Comparison of ENCODE assay signal across 8 cellular contexts in the genomic region with DNA sequence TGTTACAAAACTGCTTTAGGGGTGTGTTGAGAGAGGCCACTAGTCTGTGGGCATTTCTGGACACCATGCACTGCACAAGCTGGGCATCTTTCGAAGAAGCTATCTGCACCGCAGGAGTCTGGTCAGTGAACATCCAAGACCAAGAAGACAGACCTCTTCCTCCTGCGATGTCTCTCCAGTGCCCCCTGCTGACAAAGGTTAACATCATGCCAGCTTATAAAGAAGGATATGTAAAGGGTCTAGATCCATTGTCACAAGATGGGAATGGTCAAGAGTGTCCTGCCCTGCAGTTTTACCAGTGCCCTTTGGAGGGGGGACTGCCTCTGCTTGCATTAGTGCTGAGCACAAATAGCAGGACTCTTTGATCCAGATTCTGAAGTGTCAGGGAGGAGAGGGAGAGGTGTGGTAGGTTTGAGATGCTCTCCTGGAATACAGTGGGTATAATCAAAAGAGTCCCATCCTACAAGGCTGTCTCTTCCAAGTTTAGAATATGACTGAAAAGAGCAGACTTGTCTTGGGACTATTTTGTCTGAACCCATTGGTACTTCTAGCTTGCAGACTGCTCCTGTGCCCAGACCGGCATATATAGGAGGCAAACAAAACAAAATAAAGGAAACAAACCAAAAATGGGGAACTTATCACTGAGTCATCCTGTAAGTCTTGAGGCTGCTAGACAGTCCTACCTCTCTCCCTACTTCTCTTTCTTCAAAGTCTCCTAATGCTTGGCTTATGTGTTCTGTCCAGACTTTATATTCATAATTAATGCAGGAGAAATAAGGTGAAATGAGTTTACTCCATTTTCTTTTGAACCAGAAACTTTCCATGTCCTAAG.
DNase-seq lines count a peak whose midpoint lies in the region; ATAC-seq, FAIRE-seq and TF ChIP-seq lines count a peak whose summit lies in the region.

No MANE protein-coding gene starts in this region.

- FAIRE-seq in K562 (lab: Jason Lieb, UNC): peak; percentile 48

- H3K27ac ChIP-seq in K562 (ENCODE audit: extremely low read depth, low read depth, low read length) (no peak overlapping the region), iPS DF 6.9 (ENCODE audit: low read length) (no peak overlapping the region), thyroid gland (no peak overlapping the region)

- TF ChIP-seq RAD21 in K562 (CRISPR knock-in tag; conservative IDR thresholded peaks at IDR 0.05 in 1 of 2, IDR thresholded peaks at IDR 0.05 in 1 of 2): peak; percentile 64 to 82

- WGBS in K562 (ENCODE audit: insufficient coverage, low coverage, missing lambda C conversion rate): 7% methylated on average over 4 of the region's 4 CpGs
- no CpG with 5 or more reads among the region's 4 CpGs for WGBS in iPS DF 6.9 (ENCODE audit: insufficient coverage, insufficient read length)
- 51 to 59% methylated on average over 4 of the region's 4 CpGs for WGBS in thyroid gland, 2 donors

- H3K36me3 ChIP-seq in K562 (ENCODE audit: control insufficient read depth, insufficient read depth, low read length): no peaks in the 10 kb centered on the region
- H3K36me3 ChIP-seq in iPS DF 6.9 (ENCODE audit: control insufficient read depth, insufficient read depth, low read length): no peaks in the 10 kb centered on the region
- no peaks in the 10 kb centered on the region for H3K36me3 ChIP-seq in thyroid gland

- POLR2A ChIA-PET in K562 (lab: Yijun Ruan, JAX): no interaction called here

- peak overlapping the region; percentile 36; the same call in 1 of the 2 replicates for H2AFZ ChIP-seq in K562 (ENCODE audit: low read depth, low read length)

- H4K20me1 ChIP-seq in K562 (replicated peaks; ENCODE audit: control insufficient read depth, insufficient read depth, low read length): no peaks in the 10 kb centered on the region

- intact Hi-C loops in K562 (cut with micrococcal nuclease): loop anchor here (1.0 to 5.0 kb wide), 3 partner anchors 66 to 1144 kb away; no protein-coding TSS in a partner anchor
- intact Hi-C loops in thyroid gland (cut with DNase I): loop anchor here (10.0 kb wide), 1 partner anchor 980 kb away; no protein-coding TSS in a partner anchor

- H3K9me3 ChIP-seq in K562 (replicated peaks; ENCODE audit: control insufficient read depth, insufficient read depth, low read depth, low read length) (no peaks in the 10 kb centered on the region; the same call in 1 of the 2 replicates), iPS DF 6.9 (ENCODE audit: control insufficient read depth, insufficient read depth, low read length) (no peaks in the 10 kb centered on the region), thyroid gland (no peaks in the 10 kb centered on the region)

- TF ChIP-seq EP300 in K562 (IDR thresholded peaks at IDR 0.05; ENCODE audit: low read length): no peak

- H3K4me1 ChIP-seq in K562 (replicated peaks in 1 of 2; ENCODE audit: control insufficient read depth in 2 of 2, insufficient read depth in 2 of 2, low read length in 2 of 2): no peaks in the 10 kb centered on the region; a peak in 1 of 5 replicates
- H3K4me1 ChIP-seq in iPS DF 6.9 (ENCODE audit: control insufficient read depth, insufficient read depth, low read length): no peaks in the 10 kb centered on the region
- no peaks in the 10 kb centered on the region for H3K4me1 ChIP-seq in thyroid gland

- H3K4me2 ChIP-seq in K562 (ENCODE audit: insufficient read depth, low read length): no peak overlapping the region

- BruUV-seq in K562 (replicated peaks; lab: Mats Ljungman, UMichigan): no TSS peak

- no peak for TF ChIP-seq POLR2A in K562 (conservative IDR thresholded peaks at IDR 0.05)
- TF ChIP-seq POLR2A in thyroid gland (IDR thresholded peaks at IDR 0.05): no peak

- ATAC-seq in HG02970 (IDR thresholded peaks at IDR 0.05; ENCODE audit: low FRiP score, unreplicated experiment): peak; percentile 58
- peak; percentile 87 for ATAC-seq in K562
- ATAC-seq in GM21381 (IDR thresholded peaks at IDR 0.05; ENCODE audit: unreplicated experiment): no peak

- H3K79me2 ChIP-seq in K562 (ENCODE audit: control insufficient read depth, insufficient read depth, low read length): no peaks in the 10 kb centered on the region

- H3K9me1 ChIP-seq in K562 (ENCODE audit: control insufficient read depth, insufficient read depth, low read length): no peaks in the 10 kb centered on the region

- H3K4me3 ChIP-seq in K562 (no peak overlapping the region), iPS DF 6.9 (ENCODE audit: low read length) (no peak overlapping the region), thyroid gland (replicated peaks in 1 of 3) (no peak overlapping the region)

- H3K27me3 ChIP-seq in K562 (ENCODE audit: control insufficient read depth in 2 of 2, insufficient read depth in 2 of 2, low read length in 2 of 2) (no peaks in the 10 kb centered on the region), iPS DF 6.9 (ENCODE audit: control insufficient read depth, insufficient read depth, low read length) (no peaks in the 10 kb centered on the region), thyroid gland (no peaks in the 10 kb centered on the region)

- TF ChIP-seq CTCF in K562 (IDR thresholded peaks at IDR 0.05 in 2 of 3, conservative IDR thresholded peaks at IDR 0.05 in 1 of 3; ENCODE audit: insufficient read depth in 2 of 3, low read depth in 1 of 3, low read length in 3 of 3) (peak; percentile 59 to 67 (median 65)), thyroid gland (IDR thresholded peaks at IDR 0.05) (peak in 4 of 6 experiments; percentile 9 to 68 (median 62))

- no peak overlapping the region for H3K9ac ChIP-seq in K562 (ENCODE audit: insufficient read depth in 1 of 2, low read depth in 2 of 2, low read length in 2 of 2)

- CTCF ChIA-PET in K562 (lab: Yijun Ruan, JAX; ENCODE audit: low intra/inter-chr PET ratio): interaction anchor here (1.5 kb wide), 1 partner anchor 973 kb away, joined by 4 read pairs; no protein-coding TSS in a partner anchor

- in situ Hi-C loops in K562 (cut with MboI): no loop called here

- DNase-seq in activated CD4-positive, alpha-beta T cell treated with anti-CD3 and anti-CD28 coated beads for 48 hours: peak; percentile 10
- no peak for DNase-seq in activated CD4-positive, alpha-beta T cell treated with anti-CD3 and anti-CD28 coated beads for 1 hour
- DNase-seq in NCI-H524 (lab: John Stamatoyannopoulos, UW) (peak; percentile 41 to 72), K562 (ENCODE audit: extremely low read depth in 1 of 4, low spot score in 3 of 4) (peak; percentile 21 to 72 (median 24)), iPS DF 6.9 (ENCODE audit: low read depth, low spot score) (peak; percentile 55), thyroid gland (peak; percentile 59 to 72)

TF ChIP-seq in K562, 482 proteins besides CTCF, POLR2A, EP300 and RAD21:
- TF ChIP-seq, protein P1, sequence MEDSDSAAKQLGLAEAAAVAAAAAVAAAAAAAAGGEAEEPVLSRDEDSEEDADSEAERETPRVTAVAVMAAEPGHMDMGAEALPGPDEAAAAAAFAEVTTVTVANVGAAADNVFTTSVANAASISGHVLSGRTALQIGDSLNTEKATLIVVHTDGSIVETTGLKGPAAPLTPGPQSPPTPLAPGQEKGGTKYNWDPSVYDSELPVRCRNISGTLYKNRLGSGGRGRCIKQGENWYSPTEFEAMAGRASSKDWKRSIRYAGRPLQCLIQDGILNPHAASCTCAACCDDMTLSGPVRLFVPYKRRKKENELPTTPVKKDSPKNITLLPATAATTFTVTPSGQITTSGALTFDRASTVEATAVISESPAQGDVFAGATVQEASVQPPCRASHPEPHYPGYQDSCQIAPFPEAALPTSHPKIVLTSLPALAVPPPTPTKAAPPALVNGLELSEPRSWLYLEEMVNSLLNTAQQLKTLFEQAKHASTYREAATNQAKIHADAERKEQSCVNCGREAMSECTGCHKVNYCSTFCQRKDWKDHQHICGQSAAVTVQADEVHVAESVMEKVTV (CRISPR knock-in tag; IDR thresholded peaks at IDR 0.05): peak; percentile 46
- TF ChIP-seq HDAC6 (IDR thresholded peaks at IDR 0.05; ENCODE audit: low read depth, low read length): no peak
- TF ChIP-seq RFX5 (IDR thresholded peaks at IDR 0.05; ENCODE audit: low read depth, low read length): no peak
- TF ChIP-seq SMC3 (conservative IDR thresholded peaks at IDR 0.05; ENCODE audit: insufficient read depth, low read depth, low read length): 0 out of 2 replicates have a peak, but pooled peaks have one; percentile 30
